ENCODE assay signal across 8 cellular contexts in the genomic region with DNA sequence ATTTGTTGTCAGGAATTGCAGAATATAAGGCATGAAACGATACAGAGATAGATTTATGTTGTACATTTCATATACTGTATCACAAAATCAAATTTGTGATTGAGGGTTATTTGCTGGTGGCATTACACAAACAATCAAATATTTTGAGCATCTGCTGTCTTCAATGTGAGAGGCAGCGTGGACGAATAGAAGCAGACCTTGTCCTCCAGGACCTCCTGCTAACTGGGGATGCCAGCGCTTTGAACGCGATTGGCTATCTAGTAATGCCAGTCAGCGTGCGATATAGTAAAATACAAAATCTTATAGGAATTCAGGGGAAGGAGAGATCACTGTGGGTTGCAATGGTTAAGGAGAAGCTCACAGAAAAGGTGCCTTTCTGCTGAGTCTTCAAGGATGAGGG. TPM values are rescaled to one million over a fixed set of nuclear protein-coding genes. Genes with fewer than 3 reads are reported as not detected.
A peak's percentile ranks its signal among the peaks of the same experiment; 100 is the strongest.
DNase-seq lines count a peak whose midpoint lies in the region; ATAC-seq and TF ChIP-seq lines count a peak whose summit lies in the region.

No MANE protein-coding gene starts in this region.

- CTCF ChIA-PET in CD8-positive, alpha-beta T cell (lab: Charles Lee): interaction anchor here (1.0 to 2.8 kb wide), 11 partner anchors 10 to 909 kb away, joined by 3 to 10 read pairs (median 4); no protein-coding TSS in a partner anchor

- H3K9me3 Mint-ChIP-seq in CD8-positive, alpha-beta T cell: peaks cover 13% of the 10 kb centered on the region
- peaks cover 0 to 3% of the 10 kb centered on the region in 2 donors for H3K9me3 Mint-ChIP-seq in effector memory CD8-positive, alpha-beta T cell

- DNase-seq in CD8-positive, alpha-beta T cell: no peak
- no peak for DNase-seq in NT2/D1 (ENCODE audit: low read depth, low spot score)
- DNase-seq in effector memory CD8-positive, alpha-beta T cell: no peak
- DNase-seq in hepatic stellate cell (ENCODE audit: low spot score): no peak

- H3K27ac Mint-ChIP-seq in CD8-positive, alpha-beta T cell: peak overlapping the region; percentile 91
- H3K27ac Mint-ChIP-seq in effector memory CD8-positive, alpha-beta T cell: peak overlapping the region; percentile 90

- H3K4me3 Mint-ChIP-seq in CD8-positive, alpha-beta T cell: peak overlapping the region; percentile 87
- peak overlapping the region; percentile 83 to 84 for H3K4me3 Mint-ChIP-seq in effector memory CD8-positive, alpha-beta T cell

- H3K4me1 Mint-ChIP-seq in CD8-positive, alpha-beta T cell (ENCODE audit: low read depth): peaks cover 33% of the 10 kb centered on the region
- peaks cover 6 to 21% of the 10 kb centered on the region in 2 donors for H3K4me1 Mint-ChIP-seq in effector memory CD8-positive, alpha-beta T cell (ENCODE audit: low read depth in 2 of 2)

- no peaks in the 10 kb centered on the region for H3K27me3 ChIP-seq in CD8-positive, alpha-beta T cell (ENCODE audit: insufficient read depth, low read length)
- H3K27me3 ChIP-seq in NT2/D1 (ENCODE audit: insufficient read depth, insufficient read length) (peaks cover 5% of the 10 kb centered on the region), neutrophil (peaks cover 40% of the 10 kb centered on the region)

- no peaks in the 10 kb centered on the region for H3K36me3 ChIP-seq in CD8-positive, alpha-beta T cell (ENCODE audit: insufficient read depth, low read length)
- H3K36me3 ChIP-seq in NT2/D1 (ENCODE audit: insufficient read depth, insufficient read length, low read length): peaks cover 27% of the 10 kb centered on the region
- peaks cover 31% of the 10 kb centered on the region for H3K36me3 ChIP-seq in neutrophil

- H3K27ac ChIP-seq in CD8-positive, alpha-beta T cell (ENCODE audit: low read depth, low read length): peak overlapping the region; percentile 74
- peak overlapping the region; percentile 89 for H3K27ac ChIP-seq in neutrophil

- peaks cover 15% of the 10 kb centered on the region for H3K27me3 Mint-ChIP-seq in CD8-positive, alpha-beta T cell (ENCODE audit: low read depth)
- peaks cover 28 to 37% of the 10 kb centered on the region in 2 donors for H3K27me3 Mint-ChIP-seq in effector memory CD8-positive, alpha-beta T cell

- peaks cover 15% of the 10 kb centered on the region for H3K4me1 ChIP-seq in CD8-positive, alpha-beta T cell (ENCODE audit: insufficient read depth, low read length)
- H3K4me1 ChIP-seq in NT2/D1 (ENCODE audit: insufficient read depth, insufficient read length) (peaks cover 4% of the 10 kb centered on the region), neutrophil (ENCODE audit: control insufficient read depth in 1 of 2, insufficient read depth in 1 of 2, low read depth in 1 of 2, low read length in 1 of 2) (peaks cover 12 to 20% of the 10 kb centered on the region in 2 experiments)

- H3K9ac ChIP-seq in NT2/D1 (ENCODE audit: insufficient read length, low read depth): peak overlapping the region; percentile 25

- peaks cover 40% of the 10 kb centered on the region for H3K36me3 Mint-ChIP-seq in CD8-positive, alpha-beta T cell
- peaks cover 17% of the 10 kb centered on the region for H3K36me3 Mint-ChIP-seq in effector memory CD8-positive, alpha-beta T cell (ENCODE audit: insufficient read depth)

- peaks cover 22% of the 10 kb centered on the region for H3K9me3 ChIP-seq in CD8-positive, alpha-beta T cell (ENCODE audit: low read length)
- peaks cover 21% of the 10 kb centered on the region; the same call in 1 of the 2 replicates for H3K9me3 ChIP-seq in NT2/D1 (ENCODE audit: insufficient read depth, low read length)
- H3K9me3 ChIP-seq in neutrophil: no peaks in the 10 kb centered on the region

- ATAC-seq in CD8-positive, alpha-beta T cell: no peak
- no peak for ATAC-seq in effector memory CD8-positive, alpha-beta T cell (replicated peaks)
- ATAC-seq in GM19455 (IDR thresholded peaks at IDR 0.05; ENCODE audit: unreplicated experiment): no peak
- no peak for ATAC-seq in HG02938 (IDR thresholded peaks at IDR 0.05; ENCODE audit: unreplicated experiment)
- no peak for ATAC-seq in HG03457 (IDR thresholded peaks at IDR 0.05; ENCODE audit: unreplicated experiment)

- no peak for TF ChIP-seq CTCF in CD8-positive, alpha-beta T cell (IDR thresholded peaks at IDR 0.05)
- no peak for TF ChIP-seq CTCF in neutrophil (IDR thresholded peaks at IDR 0.05)

- POLR2A ChIA-PET in CD8-positive, alpha-beta T cell (lab: Charles Lee): interaction anchor here (0.8 to 0.9 kb wide), 3 partner anchors 10 to 21 kb away, joined by 3 to 4 read pairs (median 3); no protein-coding TSS in a partner anchor

- intact Hi-C loops in CD8-positive, alpha-beta T cell (cut with DNase I, micrococcal nuclease): loop anchor here (1.0 to 10.0 kb wide), 9 partner anchors 600 to 1635 kb away; a partner anchor contains a TSS

- peak overlapping the region; percentile 53 for H3K4me3 ChIP-seq in CD8-positive, alpha-beta T cell (ENCODE audit: low read depth, low read length)
- peak overlapping the region; percentile 26 for H3K4me3 ChIP-seq in NT2/D1 (ENCODE audit: insufficient read length, low read depth)
- peak overlapping the region; percentile 85 to 87 for H3K4me3 ChIP-seq in neutrophil (ENCODE audit: low read depth in 1 of 2, low read length in 1 of 2)

RNA-seq across cellular contexts. Expression of a gene that starts 0.6 kb away (rescaled TPM):
- 10 to 100 TPM; 31.7 to 36.7 TPM for total RNA-seq in CD8-positive, alpha-beta T cell

Comparison
In these comparisons a context has a peak if more than half of its experiments do, and no peak if none do; other contexts are left out.
1. H3K4me3 ChIP-seq: peak in every context shown above with its lines; median percentile 86 in neutrophil; 53 in CD8-positive, alpha-beta T cell; 26 in NT2/D1.